8 cellular contexts compared by ENCODE assay signal in the genomic region with DNA sequence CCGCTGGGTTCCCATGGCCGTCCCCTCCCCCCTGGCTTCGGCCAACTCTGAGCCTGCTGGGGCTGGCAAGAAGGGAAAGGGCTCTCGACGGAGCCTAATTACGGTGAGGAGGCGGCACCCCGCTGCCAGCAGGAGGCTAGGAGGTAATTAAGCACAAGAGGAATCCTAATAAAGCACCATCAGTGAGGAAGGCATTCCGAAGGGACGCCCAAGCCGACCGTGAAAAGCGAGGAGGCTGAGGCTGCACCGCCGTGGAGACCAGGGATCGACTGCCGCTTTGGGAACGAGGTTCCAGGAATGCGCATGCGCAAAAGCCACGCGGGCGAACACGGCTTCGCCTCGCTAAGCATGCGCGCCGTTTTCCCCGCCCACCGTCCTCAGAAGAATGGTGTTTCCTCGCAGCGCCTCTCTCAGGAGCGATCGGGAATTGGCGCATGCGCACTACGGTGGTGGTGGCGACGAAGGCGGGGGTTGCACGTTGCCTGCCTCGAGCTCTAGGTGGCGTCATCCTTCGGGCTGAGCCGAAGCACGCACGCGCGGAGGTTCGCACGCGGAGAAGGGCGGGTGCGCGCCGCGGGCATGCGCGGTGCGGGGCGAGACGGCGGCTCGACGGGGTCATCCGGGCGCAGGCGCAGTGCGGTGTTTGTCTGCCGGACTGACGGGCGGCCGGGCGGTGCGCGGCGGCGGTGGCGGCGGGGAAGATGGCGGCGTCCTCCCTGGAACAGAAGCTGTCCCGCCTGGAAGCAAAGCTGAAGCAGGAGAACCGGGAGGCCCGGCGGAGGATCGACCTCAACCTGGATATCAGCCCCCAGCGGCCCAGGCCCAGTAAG. TPM values are rescaled to one million over a fixed set of nuclear protein-coding genes. Genes with fewer than 3 reads are reported as not detected.
DNase-seq lines count a peak whose midpoint lies in the region; ATAC-seq, FAIRE-seq and TF ChIP-seq lines count a peak whose summit lies in the region.

A gene (plus strand): TSS at position 634 of the 830 bp plus-strand sequence. CDS start 68 bp downstream, at position 702.

- H3K4ac ChIP-seq in H9 (ENCODE audit: low read depth, low read length) = no peak within 1 kb of the TSS

- peaks cover 15 to 24% of the 10 kb centered on the region in 2 experiments for H3K4me1 Mint-ChIP-seq in H9
- H3K4me1 Mint-ChIP-seq in natural killer cell treated with Interleukin-12 subunit alpha and Interleukin-12 subunit beta and Interleukin-15 and Interleukin-18, amount 100 ng/mL, for 72 hours (ENCODE audit: low read depth in 2 of 2) = peaks cover 25 to 38% of the 10 kb centered on the region in 2 donors

- no peak within 1 kb of the TSS for H4K8ac ChIP-seq in H9 (replicated peaks; ENCODE audit: insufficient read length, low read depth, low read length)

- H3K23ac ChIP-seq in H9 (ENCODE audit: insufficient read length, low read depth, low read length) = no peak within 1 kb of the TSS

- H3K23me2 ChIP-seq in H9 (ENCODE audit: insufficient read length, low read depth, low read length, poor library complexity, severe bottlenecking) = peaks cover 19% of the 10 kb centered on the region

- TF ChIP-seq CTCF in H9 (conservative IDR thresholded peaks at IDR 0.05) (peak; percentile 68), fibroblast of pulmonary artery (IDR thresholded peaks at IDR 0.05; ENCODE audit: low read length, missing control alignments) (peak; percentile 39)

- H2AFZ ChIP-seq in H9 (ENCODE audit: low read length) = no peak within 1 kb of the TSS

- H2BK15ac ChIP-seq in H9 (ENCODE audit: low read depth, low read length) = no peak within 1 kb of the TSS

- FAIRE-seq in G401.6 (lab: Jason Lieb, UNC) = peak; percentile 98

- no CpG with 5 or more reads among the region's 89 CpGs for WGBS in H9 (ENCODE audit: extremely low coverage, insufficient read length, low lambda C conversion rate)

- no peaks in the 10 kb centered on the region for H3K9me3 ChIP-seq in H9 (ENCODE audit: control insufficient read depth, low read depth, low read length)

- H2BK20ac ChIP-seq in H9 (ENCODE audit: low read depth, low read length, poor library complexity, severe bottlenecking) = no peak within 1 kb of the TSS

- no peak within 1 kb of the TSS for H3T11ph ChIP-seq in H9 (ENCODE audit: low read length)

- ATAC-seq in natural killer cell treated with Interleukin-12 subunit alpha and Interleukin-12 subunit beta and Interleukin-15 and Interleukin-18, amount 100 ng/mL, for 72 hours = peak; percentile 92 to 94
- peak; percentile 81 for ATAC-seq in stimulated activated naive CD8-positive, alpha-beta T cell treated with anti-CD3 and anti-CD28 coated beads, Interleukin-15, Interleukin-2, amounts not matched to agents 100 U/mL and 50 U/mL, for 24 hours

- H3K79me2 ChIP-seq in H9 (ENCODE audit: insufficient read depth, low read length) = peaks cover 6% of the 10 kb centered on the region; the same call in 1 of the 2 replicates

- H2BK5ac ChIP-seq in H9 (ENCODE audit: insufficient read length, low read length) = no peak within 1 kb of the TSS

- H3K79me1 ChIP-seq in H9 (ENCODE audit: insufficient read depth, low read depth, low read length, poor library complexity, severe bottlenecking) = no peaks in the 10 kb centered on the region

- no peaks in the 10 kb centered on the region; a peak in 3 of 5 replicates for H3K9me3 Mint-ChIP-seq in H9
- H3K9me3 Mint-ChIP-seq in natural killer cell treated with Interleukin-12 subunit alpha and Interleukin-12 subunit beta and Interleukin-15 and Interleukin-18, amount 100 ng/mL, for 72 hours = no peaks in the 10 kb centered on the region

- peak within 1 kb of the TSS; percentile 73 for H3K14ac ChIP-seq in H9 (ENCODE audit: insufficient read depth, low read length)

- no peak within 1 kb of the TSS for H2BK12ac ChIP-seq in H9 (ENCODE audit: insufficient read length, low read depth, low read length)

- peak within 1 kb of the TSS; percentile 86 to 93 for H3K4me3 Mint-ChIP-seq in H9
- peak within 1 kb of the TSS; percentile 94 for H3K4me3 Mint-ChIP-seq in natural killer cell treated with Interleukin-12 subunit alpha and Interleukin-12 subunit beta and Interleukin-15 and Interleukin-18, amount 100 ng/mL, for 72 hours

- H3K27ac ChIP-seq in H9 (ENCODE audit: insufficient read length, low read depth, low read length) = no peak within 1 kb of the TSS

- H3K27ac Mint-ChIP-seq in H9 = peak within 1 kb of the TSS; percentile 94 to 97 (median 95)
- peak within 1 kb of the TSS; percentile 87 to 96 for H3K27ac Mint-ChIP-seq in natural killer cell treated with Interleukin-12 subunit alpha and Interleukin-12 subunit beta and Interleukin-15 and Interleukin-18, amount 100 ng/mL, for 72 hours

- DNase-seq in H9 (peak; percentile 99), M059J (ENCODE audit: low read depth) (peak; percentile 98), SHP77 (lab: John Stamatoyannopoulos, UW) (peak; percentile 98), fibroblast of pulmonary artery (ENCODE audit: low read depth) (peak; percentile 100)
- peak; percentile 100 for DNase-seq in activated effector memory CD4-positive, alpha-beta T cell treated with Interleukin-2 at 50 U/mL for 16 hours
- DNase-seq in natural killer cell treated with Interleukin-12 subunit alpha and Interleukin-12 subunit beta and Interleukin-15 and Interleukin-18, amount 100 ng/mL, for 72 hours (ENCODE audit: low spot score) = peak; percentile 100
- peak; percentile 100 for DNase-seq in stimulated activated naive CD8-positive, alpha-beta T cell treated with anti-CD3 and anti-CD28 coated beads, Interleukin-15, Interleukin-2, amounts not matched to agents 100 U/mL and 50 U/mL, for 24 hours

- H3K27me3 Mint-ChIP-seq in H9 (ENCODE audit: low read depth) = peaks cover 3% of the 10 kb centered on the region; the same call in 1 of the 2 replicates
- no peaks in the 10 kb centered on the region for H3K27me3 Mint-ChIP-seq in natural killer cell treated with Interleukin-12 subunit alpha and Interleukin-12 subunit beta and Interleukin-15 and Interleukin-18, amount 100 ng/mL, for 72 hours

- H3K56ac ChIP-seq in H9 (ENCODE audit: insufficient read length, low read depth, low read length) = no peak within 1 kb of the TSS

- no peak within 1 kb of the TSS for H2BK120ac ChIP-seq in H9 (ENCODE audit: low read depth, low read length, poor library complexity, severe bottlenecking)

- peak within 1 kb of the TSS; percentile 71 for H3K18ac ChIP-seq in H9 (ENCODE audit: insufficient read length, low read depth, low read length)

- 0 out of 2 replicates have a peak, but pooled peaks cover 4% of the 10 kb centered on the region for H3K4me1 ChIP-seq in H9 (ENCODE audit: insufficient read depth, low read length)

- no peaks in the 10 kb centered on the region for H3K27me3 ChIP-seq in H9 (ENCODE audit: insufficient read depth, low read length)

- no peak within 1 kb of the TSS for H4K5ac ChIP-seq in H9 (ENCODE audit: insufficient read length, low read depth, low read length)

- peaks cover 13 to 29% (median 20%) of the 10 kb centered on the region in 3 experiments for H3K36me3 Mint-ChIP-seq in H9 (ENCODE audit: insufficient read depth in 1 of 3, low read depth in 3 of 3)
- no peaks in the 10 kb centered on the region for H3K36me3 Mint-ChIP-seq in natural killer cell treated with Interleukin-12 subunit alpha and Interleukin-12 subunit beta and Interleukin-15 and Interleukin-18, amount 100 ng/mL, for 72 hours

- H4K91ac ChIP-seq in H9 (ENCODE audit: insufficient read length, low read depth, low read length) = no peak within 1 kb of the TSS

- no peak within 1 kb of the TSS for H2AK5ac ChIP-seq in H9 (ENCODE audit: insufficient read length, low read length)

- H3K9ac ChIP-seq in H9 (ENCODE audit: extremely low read depth, insufficient read length, low read length) = peak within 1 kb of the TSS; percentile 66

- no peaks in the 10 kb centered on the region for H4K20me1 ChIP-seq in H9 (ENCODE audit: control insufficient read depth, insufficient read depth, insufficient read length)

- H3K4me2 ChIP-seq in H9 (ENCODE audit: insufficient read depth, insufficient read length, low read length) = peak within 1 kb of the TSS; percentile 91

- H3K4me3 ChIP-seq in fibroblast of pulmonary artery (replicated peaks; ENCODE audit: low read depth, low read length) = peak within 1 kb of the TSS; percentile 83

RNA-seq across cellular contexts. Expression of the gene that starts here (rescaled TPM):
- 47.2 and 48.1 TPM in 2 replicates for total RNA-seq in H9 (2021)
- 6.8 and 8.3 TPM in 2 replicates for total RNA-seq in M059J (2014; rRNA removed; shearing (Covaris generic))
- 10 to 100 TPM; 45.2 to 47.1 TPM for total RNA-seq in natural killer cell treated with Interleukin-12 subunit alpha and Interleukin-12 subunit beta and Interleukin-15 and Interleukin-18, amount 100 ng/mL, for 72 hours
